7 cellular contexts compared by ENCODE assay signal in the genomic region with DNA sequence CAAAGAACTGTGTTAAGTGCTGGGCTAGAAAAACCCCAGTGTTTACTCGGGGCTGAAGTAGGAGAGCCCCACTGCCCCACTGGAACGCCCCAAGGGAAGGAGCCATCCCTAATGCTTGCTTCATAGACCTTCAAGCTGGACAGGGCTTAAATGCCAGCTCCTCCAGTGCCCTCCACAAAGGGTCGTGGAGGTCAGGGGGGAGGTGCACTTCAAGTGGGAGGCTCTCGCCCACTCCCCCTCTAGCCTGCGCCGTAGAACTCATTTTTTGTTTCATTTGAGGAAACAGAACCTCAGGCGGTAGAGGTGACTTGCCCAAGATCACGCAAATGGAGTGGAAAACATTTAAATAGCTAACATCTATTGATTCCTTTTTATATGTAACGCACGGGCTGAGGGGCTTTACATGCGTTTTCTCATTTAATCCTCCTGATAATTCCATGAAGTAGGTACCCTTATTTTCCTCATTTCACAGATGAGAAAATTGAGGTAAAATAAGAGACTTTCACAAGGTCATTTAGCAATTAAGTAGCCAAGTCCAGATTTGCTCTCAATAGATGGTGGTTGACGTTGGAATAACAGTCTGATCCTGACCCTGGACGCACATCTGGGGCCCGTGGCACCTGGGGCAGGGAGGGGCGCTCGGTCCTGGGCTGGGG. TPM values are rescaled to one million over a fixed set of nuclear protein-coding genes. Genes with fewer than 3 reads are reported as not detected.
DNase-seq lines count a peak whose midpoint lies in the region; ATAC-seq and TF ChIP-seq lines count a peak whose summit lies in the region.

No MANE protein-coding gene starts in this region.

- no peaks in the 10 kb centered on the region for H3K27me3 ChIP-seq in H9 (ENCODE audit: insufficient read depth, low read length)
- H3K27me3 ChIP-seq in WERI-Rb-1 (ENCODE audit: insufficient read depth, low read depth, severe bottlenecking) = peaks cover 3% of the 10 kb centered on the region

- H3K79me1 ChIP-seq in H9 (ENCODE audit: insufficient read depth, low read depth, low read length, poor library complexity, severe bottlenecking) = peaks cover 5% of the 10 kb centered on the region

- no peaks in the 10 kb centered on the region for H3K4me1 ChIP-seq in H9 (ENCODE audit: insufficient read depth, low read length)

- H3K56ac ChIP-seq in H9 (ENCODE audit: insufficient read length, low read depth, low read length) = no peak overlapping the region

- H3K27me3 Mint-ChIP-seq in H9 (ENCODE audit: low read depth) (peaks cover 18% of the 10 kb centered on the region), glutamatergic neuron (ENCODE audit: unreplicated experiment) (no peaks in the 10 kb centered on the region)

- H3K4me3 ChIP-seq in WERI-Rb-1 (ENCODE audit: low read depth, low read length) = peak overlapping the region; percentile 92

- DNase-seq in H9 = no peak
- DNase-seq in WERI-Rb-1 = no peak
- DNase-seq in glutamatergic neuron = no peak
- no peak for DNase-seq in stimulated activated effector memory CD8-positive, alpha-beta T cell treated with anti-CD3 and anti-CD28 coated beads, Interleukin-12 subunit alpha, Interleukin-12 subunit beta, amount 100 ng/mL, for 72 hours (ENCODE audit: low spot score in 2 of 2)
- no peak for DNase-seq in Ammon's horn (ENCODE audit: low spot score)
- DNase-seq in HUDEP-2 (lab: John Stamatoyannopoulos, UW; ENCODE audit: unreplicated experiment in 76 of 76) = no peak

- H3K4me1 Mint-ChIP-seq in H9 (peaks cover 16 to 21% of the 10 kb centered on the region in 2 experiments), glutamatergic neuron (ENCODE audit: low read depth, unreplicated experiment) (no peaks in the 10 kb centered on the region)
- peaks cover 49% of the 10 kb centered on the region for H3K4me1 Mint-ChIP-seq in stimulated activated effector memory CD8-positive, alpha-beta T cell treated with anti-CD3 and anti-CD28 coated beads, Interleukin-12 subunit alpha, Interleukin-12 subunit beta, amount 100 ng/mL, for 72 hours

- H2AK5ac ChIP-seq in H9 (ENCODE audit: insufficient read length, low read length) = no peak overlapping the region

- no peak overlapping the region for H3K18ac ChIP-seq in H9 (ENCODE audit: insufficient read length, low read depth, low read length)

- no peaks in the 10 kb centered on the region for H3K9me3 ChIP-seq in H9 (ENCODE audit: control insufficient read depth, low read depth, low read length)
- H3K9me3 ChIP-seq in WERI-Rb-1 (ENCODE audit: severe bottlenecking) = peaks cover 4% of the 10 kb centered on the region

- H3K27ac ChIP-seq in H9 (ENCODE audit: insufficient read length, low read depth, low read length) = no peak overlapping the region
- no peak overlapping the region for H3K27ac ChIP-seq in WERI-Rb-1

- H2BK5ac ChIP-seq in H9 (ENCODE audit: insufficient read length, low read length) = no peak overlapping the region

- H3K27ac Mint-ChIP-seq in H9 = 0 out of 7 replicates have a peak overlapping the region, but pooled peaks of 1 of the 3 experiments have one; percentile 40
- no peak overlapping the region for H3K27ac Mint-ChIP-seq in glutamatergic neuron (ENCODE audit: unreplicated experiment)
- H3K27ac Mint-ChIP-seq in stimulated activated effector memory CD8-positive, alpha-beta T cell treated with anti-CD3 and anti-CD28 coated beads, Interleukin-12 subunit alpha, Interleukin-12 subunit beta, amount 100 ng/mL, for 72 hours = peak overlapping the region; percentile 98

- no peak overlapping the region for H4K5ac ChIP-seq in H9 (ENCODE audit: insufficient read length, low read depth, low read length)

- no peaks in the 10 kb centered on the region for H4K20me1 ChIP-seq in H9 (ENCODE audit: control insufficient read depth, insufficient read depth, insufficient read length)

- no peaks in the 10 kb centered on the region for H3K9me3 Mint-ChIP-seq in H9
- H3K9me3 Mint-ChIP-seq in glutamatergic neuron (ENCODE audit: unreplicated experiment) = no peaks in the 10 kb centered on the region
- H3K9me3 Mint-ChIP-seq in stimulated activated effector memory CD8-positive, alpha-beta T cell treated with anti-CD3 and anti-CD28 coated beads, Interleukin-12 subunit alpha, Interleukin-12 subunit beta, amount 100 ng/mL, for 72 hours = no peaks in the 10 kb centered on the region

- H3K4me2 ChIP-seq in H9 (ENCODE audit: insufficient read depth, insufficient read length, low read length) = peak overlapping the region; percentile 39

- no peak overlapping the region for H3K14ac ChIP-seq in H9 (ENCODE audit: insufficient read depth, low read length)

- TF ChIP-seq CTCF in H9 (conservative IDR thresholded peaks at IDR 0.05) = no peak
- no peak for TF ChIP-seq CTCF in WERI-Rb-1 (IDR thresholded peaks at IDR 0.05; ENCODE audit: low read depth, low read length)
- TF ChIP-seq CTCF in glutamatergic neuron (IDR thresholded peaks at IDR 0.05; ENCODE audit: partially characterized antibody, unreplicated experiment) = no peak

- H2AFZ ChIP-seq in H9 (ENCODE audit: low read length) = no peak overlapping the region

- WGBS in H9 (ENCODE audit: extremely low coverage, insufficient read length, low lambda C conversion rate) = no CpG with 5 or more reads among the region's 16 CpGs

- H3K23ac ChIP-seq in H9 (ENCODE audit: insufficient read length, low read depth, low read length) = no peak overlapping the region

- H3K4me3 Mint-ChIP-seq in H9 = peak overlapping the region; percentile 91 to 93
- H3K4me3 Mint-ChIP-seq in glutamatergic neuron (ENCODE audit: unreplicated experiment) = peak overlapping the region; percentile 86
- peak overlapping the region; percentile 92 for H3K4me3 Mint-ChIP-seq in stimulated activated effector memory CD8-positive, alpha-beta T cell treated with anti-CD3 and anti-CD28 coated beads, Interleukin-12 subunit alpha, Interleukin-12 subunit beta, amount 100 ng/mL, for 72 hours

- H3K79me2 ChIP-seq in H9 (ENCODE audit: insufficient read depth, low read length) = peaks cover 5% of the 10 kb centered on the region; the same call in 1 of the 2 replicates

- no peak overlapping the region for H4K8ac ChIP-seq in H9 (replicated peaks; ENCODE audit: insufficient read length, low read depth, low read length)

- H4K91ac ChIP-seq in H9 (ENCODE audit: insufficient read length, low read depth, low read length) = no peak overlapping the region

- H2BK12ac ChIP-seq in H9 (ENCODE audit: insufficient read length, low read depth, low read length) = no peak overlapping the region

- no peak overlapping the region for H2BK15ac ChIP-seq in H9 (ENCODE audit: low read depth, low read length)

- H2BK120ac ChIP-seq in H9 (ENCODE audit: low read depth, low read length, poor library complexity, severe bottlenecking) = no peak overlapping the region

- H3K36me3 Mint-ChIP-seq in H9 (ENCODE audit: insufficient read depth in 1 of 3, low read depth in 3 of 3) (peaks cover 5 to 20% (median 7%) of the 10 kb centered on the region in 3 experiments), glutamatergic neuron (ENCODE audit: unreplicated experiment) (no peaks in the 10 kb centered on the region)
- H3K36me3 Mint-ChIP-seq in stimulated activated effector memory CD8-positive, alpha-beta T cell treated with anti-CD3 and anti-CD28 coated beads, Interleukin-12 subunit alpha, Interleukin-12 subunit beta, amount 100 ng/mL, for 72 hours = peaks cover 17% of the 10 kb centered on the region

- H3K23me2 ChIP-seq in H9 (ENCODE audit: insufficient read length, low read depth, low read length, poor library complexity, severe bottlenecking) = no peaks in the 10 kb centered on the region

- no peak overlapping the region for H3T11ph ChIP-seq in H9 (ENCODE audit: low read length)

- H3K4ac ChIP-seq in H9 (ENCODE audit: low read depth, low read length) = no peak overlapping the region

- H2BK20ac ChIP-seq in H9 (ENCODE audit: low read depth, low read length, poor library complexity, severe bottlenecking) = no peak overlapping the region

- ATAC-seq in stimulated activated effector memory CD8-positive, alpha-beta T cell treated with anti-CD3 and anti-CD28 coated beads, Interleukin-12 subunit alpha, Interleukin-12 subunit beta, amount 100 ng/mL, for 72 hours = no peak
- ATAC-seq in HG03139 (IDR thresholded peaks at IDR 0.05; ENCODE audit: unreplicated experiment) = no peak

- H3K9ac ChIP-seq in H9 (ENCODE audit: extremely low read depth, insufficient read length, low read length) = no peak overlapping the region

- H3K36me3 ChIP-seq in WERI-Rb-1 = peaks cover 14% of the 10 kb centered on the region

RNA-seq across cellular contexts. Expression of gene ZDHHC13, which starts 0.5 kb away (rescaled TPM):
- 20.9 and 21.1 TPM in 2 replicates for total RNA-seq in H9 (2021)
- total RNA-seq in glutamatergic neuron (ENCODE audit: unreplicated experiment) = 21.9 TPM

RNA-seq across cellular contexts. Expression of gene MRGPRX2, which starts 55.9 kb away (rescaled TPM):
- total RNA-seq in H9 (2021) (not detected in 2 replicates), glutamatergic neuron (ENCODE audit: unreplicated experiment) (not detected)
